Comparison of ENCODE assay signal across 8 cellular contexts in genomic region chr6:9250852-9251251, GRCh38.
A peak's percentile ranks its signal among the peaks of the same experiment; 100 is the strongest.
DNase-seq lines count a peak whose midpoint lies in the region; ATAC-seq and TF ChIP-seq lines count a peak whose summit lies in the region.

No MANE protein-coding gene starts in this region.

- POLR2A ChIA-PET in PC-9 (lab: Charles Lee; ENCODE audit: unreplicated experiment) = no interaction called here

- no peaks in the 10 kb centered on the region for H3K4me1 ChIP-seq in PC-9 (replicated peaks; ENCODE audit: insufficient read depth)

- CTCF ChIA-PET in PC-9 (lab: Charles Lee) = interaction anchor here (0.5 to 1.0 kb wide), 5 partner anchors 231 to 1228 kb away, joined by 3 to 6 read pairs (median 4); partner anchors contain the start of gene TFAP2A

- DNase-seq in AG09309 (ENCODE audit: low read depth) = peak; percentile 20
- DNase-seq in HK-2 (ENCODE audit: unreplicated experiment) = peak; percentile 47
- DNase-seq in PC-9 = peak; percentile 43 to 67
- DNase-seq in fibroblast of the aortic adventitia (ENCODE audit: low read depth) = peak; percentile 62
- DNase-seq in retina = peak; percentile 51
- no peak for DNase-seq in NCI-H2171 treated with DMSO at 0.1 percent for 48 hours (lab: John Stamatoyannopoulos, UW)
- DNase-seq in activated CD4-positive, alpha-beta T cell treated with anti-CD3 and anti-CD28 coated beads, Interleukin-2, amount 50 U/mL, for 4 hours = no peak

- no peak overlapping the region for H2AFZ ChIP-seq in PC-9

- no peak overlapping the region for H3K27ac ChIP-seq in PC-9

- H3F3A ChIP-seq in PC-9 (ENCODE audit: insufficient read depth, low read depth) = no peaks in the 10 kb centered on the region

- H3K27me3 ChIP-seq in PC-9 (ENCODE audit: insufficient read depth, low read depth) = no peaks in the 10 kb centered on the region

- no peaks in the 10 kb centered on the region for H3K9me2 ChIP-seq in PC-9 (ENCODE audit: insufficient read depth)

- no peaks in the 10 kb centered on the region for H3K79me2 ChIP-seq in PC-9 (ENCODE audit: low read depth)

- H4K20me1 ChIP-seq in PC-9 (ENCODE audit: insufficient read depth) = no peaks in the 10 kb centered on the region

- intact Hi-C loops in PC-9 (cut with micrococcal nuclease; ENCODE audit: unreplicated experiment) = loop anchor here (1.0 to 10.0 kb wide), 8 partner anchors 154 to 1175 kb away; no protein-coding TSS in a partner anchor

- TF ChIP-seq CTCF in AG09309 (IDR thresholded peaks at IDR 0.05; ENCODE audit: control insufficient read depth, insufficient read depth, low read depth, low read length, missing control alignments) (peak; percentile 79), PC-9 (conservative IDR thresholded peaks at IDR 0.05) (peak; percentile 61), fibroblast of the aortic adventitia (IDR thresholded peaks at IDR 0.05; ENCODE audit: insufficient read depth, low read length) (peak; percentile 61)

- H3K9me3 ChIP-seq in PC-9 (ENCODE audit: insufficient read depth, low read depth) = no peaks in the 10 kb centered on the region

- ATAC-seq in GM19328 (IDR thresholded peaks at IDR 0.05; ENCODE audit: unreplicated experiment) = no peak

- no peaks in the 10 kb centered on the region for H3K36me3 ChIP-seq in PC-9 (ENCODE audit: low read depth)

- H3K4me3 ChIP-seq in AG09309 (ENCODE audit: control insufficient read depth, low read depth, low read length) (no peak overlapping the region), PC-9 (no peak overlapping the region), fibroblast of the aortic adventitia (ENCODE audit: low read depth, low read length) (no peak overlapping the region)

- H3K4me2 ChIP-seq in PC-9 = no peak overlapping the region

- no TSS peak for BruUV-seq in PC-9 (replicated peaks; lab: Mats Ljungman, UMichigan)

Comparison
In these comparisons a context has a peak if more than half of its experiments do, and no peak if none do; other contexts are left out.
1. DNase-seq: peak in AG09309 (single experiment), HK-2 (single experiment), PC-9 (2 of 2), fibroblast of the aortic adventitia (single experiment) and retina (single experiment); none in NCI-H2171 treated with DMSO at 0.1 percent for 48 hours (single experiment) and activated CD4-positive, alpha-beta T cell treated with anti-CD3 and anti-CD28 coated beads, Interleukin-2, amount 50 U/mL, for 4 hours (0 of 2).
2. Peak in every context shown above with its lines, with median percentiles within 50 percentile points of each other: CTCF ChIP-seq.